In genomic region chr12:68608191-68608590, GRCh38 we compare ENCODE assay signal across 2 cellular contexts.
TF ChIP-seq lines count a peak whose summit lies in the region.

No MANE protein-coding gene starts in this region.

TF ChIP-seq in HCT116, 20 proteins besides CTCF, POLR2A, EP300 and RAD21:
- no peak for TF ChIP-seq MAX (IDR thresholded peaks at IDR 0.05)
- no peak for TF ChIP-seq YY1 (IDR thresholded peaks at IDR 0.05; ENCODE audit: extremely low read depth, insufficient replicate concordance, low read depth, low read length)
- no peak for TF ChIP-seq CEBPB (IDR thresholded peaks at IDR 0.05; ENCODE audit: low read depth)
- no peak for TF ChIP-seq ZFX (IDR thresholded peaks at IDR 0.05)

TF ChIP-seq in K562, 482 proteins besides CTCF, POLR2A, EP300 and RAD21:
- TF ChIP-seq RBM39 (optimal IDR thresholded peaks at IDR 0.05; ENCODE audit: low read depth, low read length) (no peak), ARID3B (CRISPR knock-in tag; IDR thresholded peaks at IDR 0.05; ENCODE audit: borderline replicate concordance) (no peak), GATA2 (CRISPR knock-in tag; IDR thresholded peaks at IDR 0.05) (no peak), PML (IDR thresholded peaks at IDR 0.05; ENCODE audit: low read length) (no peak), BCOR (IDR thresholded peaks at IDR 0.05) (no peak), POLR2AphosphoS2 (IDR thresholded peaks at IDR 0.05; ENCODE audit: low read length) (no peak), XRCC5 (IDR thresholded peaks at IDR 0.05; ENCODE audit: low read depth, low read length) (no peak), TEAD2 (tag; IDR thresholded peaks at IDR 0.05) (no peak), ZNF184 (CRISPR knock-in tag; IDR thresholded peaks at IDR 0.05) (no peak), MNT (conservative IDR thresholded peaks at IDR 0.05) (no peak), ARID2 (IDR thresholded peaks at IDR 0.05) (no peak), NR2C1 (IDR thresholded peaks at IDR 0.05) (no peak), NR2C1 (tag; IDR thresholded peaks at IDR 0.05) (no peak), PCBP2 (IDR thresholded peaks at IDR 0.05; ENCODE audit: low read depth, low read length, poor library complexity, severe bottlenecking) (no peak), ZNF407 (IDR thresholded peaks at IDR 0.05; ENCODE audit: low read depth) (no peak), ZNF12 (CRISPR knock-in tag; IDR thresholded peaks at IDR 0.05) (no peak), ZBTB49 (CRISPR knock-in tag; IDR thresholded peaks at IDR 0.05; ENCODE audit: borderline replicate concordance) (no peak), RERE (CRISPR knock-in tag; IDR thresholded peaks at IDR 0.05; ENCODE audit: borderline replicate concordance) (no peak), DEAF1 (CRISPR knock-in tag; IDR thresholded peaks at IDR 0.05) (no peak), RBM17 (IDR thresholded peaks at IDR 0.05; ENCODE audit: borderline replicate concordance, low read depth, low read length) (no peak), HMBOX1 (IDR thresholded peaks at IDR 0.05) (no peak)
